ENCODE assay signal across 21 cellular contexts in genomic region chr5:55544341-55544740, GRCh38.
"Had no signal": no experiment of that assay in that cellular context is flagged by ENCODE, and none has a peak within 500 bp of the region (broad histone marks: within the 10 kb centered on the region; RNA-seq: fewer than 3 reads in every experiment).

No MANE protein-coding gene starts in this region.

- H3K27me3 ChIP-seq: left lung, sigmoid colon had no signal

- H3K4me1 ChIP-seq: left lung, parathyroid adenoma, sigmoid colon had no signal

- H3K9me3 ChIP-seq: left lung, neutrophil, sigmoid colon had no signal

- H2AFZ ChIP-seq: parathyroid adenoma had no signal

- H3K27me3 Mint-ChIP-seq: activated naive CD8-positive, alpha-beta T cell had no signal

- DNase-seq: activated CD4-positive, alpha-beta T cell treated with anti-CD3 and anti-CD28 coated beads, Interleukin-2, amount 10 ng/mL, durations not matched to agents 24 days and 14 days; activated CD4-positive, CD25-positive, alpha-beta regulatory T cell; activated CD8-positive, alpha-beta memory T cell treated with anti-CD3 and anti-CD28 coated beads, Interleukin-2, amount 50 U/mL, for 4 hours; activated CD8-positive, alpha-beta T cell treated with anti-CD3 and anti-CD28 coated beads, Interleukin-2, amount 10 ng/mL, durations not matched to agents 7 days and 5 days; activated gamma-delta T cell; activated T-cell treated with anti-CD3 and anti-CD28 coated beads, Interleukin-2, amount 50 U/mL, for 48 hours; amygdala; effector memory CD8-positive, alpha-beta T cell; kidney; left lung; naive thymus-derived CD8-positive, alpha-beta T cell; sigmoid colon; stimulated activated CD4-positive, alpha-beta T cell treated with anti-CD3 and anti-CD28 coated beads, Interleukin-12 subunit alpha, Interleukin-12 subunit beta, amount 100 ng/mL, for 4 hours; stimulated activated CD4-positive, alpha-beta T cell treated with anti-CD3 and anti-CD28 coated beads, Interleukin-2, amount 100 ng/mL, for 24 hours; T-helper 2 cell had no signal

- H3K36me3 Mint-ChIP-seq: activated naive CD8-positive, alpha-beta T cell; brain; naive thymus-derived CD8-positive, alpha-beta T cell; stimulated activated effector memory CD8-positive, alpha-beta T cell treated with anti-CD3 and anti-CD28 coated beads, Interleukin-12 subunit alpha, Interleukin-12 subunit beta, amount 100 ng/mL, for 72 hours had no signal

- H3K4me3 Mint-ChIP-seq: activated CD4-positive, alpha-beta T cell treated with anti-CD3 and anti-CD28 coated beads, Interleukin-2, amount 10 ng/mL, durations not matched to agents 24 days and 14 days; activated CD8-positive, alpha-beta T cell treated with anti-CD3 and anti-CD28 coated beads, Interleukin-2, amount 10 ng/mL, durations not matched to agents 7 days and 5 days; activated naive CD8-positive, alpha-beta T cell; brain; dendritic cell treated with granulocyte-macrophage colony-stimulating factor and Interleukin-4, amounts not matched to agents 40 ng/mL and 50 ng/mL, for 4 days; effector memory CD8-positive, alpha-beta T cell; naive thymus-derived CD8-positive, alpha-beta T cell; stimulated activated effector memory CD8-positive, alpha-beta T cell treated with anti-CD3 and anti-CD28 coated beads, Interleukin-12 subunit alpha, Interleukin-12 subunit beta, amount 100 ng/mL, for 72 hours had no signal

- H3K79me2 ChIP-seq: parathyroid adenoma had no signal

- H3K4me1 Mint-ChIP-seq: brain; stimulated activated effector memory CD8-positive, alpha-beta T cell treated with anti-CD3 and anti-CD28 coated beads, Interleukin-12 subunit alpha, Interleukin-12 subunit beta, amount 100 ng/mL, for 72 hours had no signal

- ATAC-seq: activated CD8-positive, alpha-beta T cell treated with anti-CD3 and anti-CD28 coated beads, Interleukin-2, amount 10 ng/mL, durations not matched to agents 7 days and 5 days; effector memory CD8-positive, alpha-beta T cell; left lung; naive thymus-derived CD8-positive, alpha-beta T cell; stimulated activated effector memory CD8-positive, alpha-beta T cell treated with anti-CD3 and anti-CD28 coated beads, Interleukin-12 subunit alpha, Interleukin-12 subunit beta, amount 100 ng/mL, for 72 hours had no signal

- H3K9ac ChIP-seq: parathyroid adenoma had no signal

- H3K27ac Mint-ChIP-seq: activated CD4-positive, alpha-beta T cell treated with anti-CD3 and anti-CD28 coated beads, Interleukin-2, amount 10 ng/mL, durations not matched to agents 24 days and 14 days; activated CD8-positive, alpha-beta T cell treated with anti-CD3 and anti-CD28 coated beads, Interleukin-2, amount 10 ng/mL, durations not matched to agents 7 days and 5 days; activated naive CD8-positive, alpha-beta T cell; brain; dendritic cell treated with granulocyte-macrophage colony-stimulating factor and Interleukin-4, amounts not matched to agents 40 ng/mL and 50 ng/mL, for 4 days; effector memory CD8-positive, alpha-beta T cell; naive thymus-derived CD8-positive, alpha-beta T cell; stimulated activated effector memory CD8-positive, alpha-beta T cell treated with anti-CD3 and anti-CD28 coated beads, Interleukin-12 subunit alpha, Interleukin-12 subunit beta, amount 100 ng/mL, for 72 hours had no signal

- H3K36me3 ChIP-seq: left lung, neutrophil, sigmoid colon had no signal

- H3K27ac ChIP-seq: left lung, neutrophil, parathyroid adenoma, sigmoid colon had no signal

- H3K4me3 ChIP-seq: left lung, sigmoid colon had no signal

- H3K9me3 Mint-ChIP-seq: activated CD4-positive, alpha-beta T cell treated with anti-CD3 and anti-CD28 coated beads, Interleukin-2, amount 10 ng/mL, durations not matched to agents 24 days and 14 days; brain; dendritic cell treated with granulocyte-macrophage colony-stimulating factor and Interleukin-4, amounts not matched to agents 40 ng/mL and 50 ng/mL, for 4 days; effector memory CD8-positive, alpha-beta T cell; naive thymus-derived CD8-positive, alpha-beta T cell; stimulated activated effector memory CD8-positive, alpha-beta T cell treated with anti-CD3 and anti-CD28 coated beads, Interleukin-12 subunit alpha, Interleukin-12 subunit beta, amount 100 ng/mL, for 72 hours had no signal
